ENCODE assay signal across 19 cellular contexts in the genomic region with DNA sequence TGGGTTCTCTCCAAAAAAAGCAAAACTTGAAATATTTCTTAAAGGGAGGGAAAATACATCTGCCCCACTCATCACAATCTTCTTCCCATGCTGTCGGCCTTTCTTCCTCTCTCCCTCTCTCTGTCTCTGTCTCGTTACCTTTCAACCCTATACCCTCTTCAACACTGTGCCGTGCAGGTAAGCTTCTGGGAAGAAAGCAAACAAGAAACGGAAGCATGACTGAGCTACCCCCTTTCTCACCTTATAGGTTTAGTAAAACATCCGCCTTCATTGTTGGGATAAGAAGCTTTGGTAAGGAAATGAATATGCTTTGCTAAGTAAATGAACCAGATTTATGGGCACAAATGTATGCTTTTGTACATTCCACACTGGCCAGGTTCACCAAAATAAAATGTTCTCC.
DNase-seq lines count a peak whose midpoint lies in the region; ATAC-seq and TF ChIP-seq lines count a peak whose summit lies in the region.
"Had no signal": no experiment of that assay in that cellular context is flagged by ENCODE, and none has a peak within 500 bp of the region (broad histone marks: within the 10 kb centered on the region; RNA-seq: fewer than 3 reads in every experiment).

No MANE protein-coding gene starts in this region.

- no peaks in the 10 kb centered on the region for H3K36me3 ChIP-seq in subcutaneous abdominal adipose tissue (ENCODE audit: control insufficient read depth in 5 of 5, insufficient read depth in 5 of 5, low read length in 5 of 5)
- H3K36me3 ChIP-seq in endodermal cell (ENCODE audit: control insufficient read depth, insufficient read depth, low read length), result no peaks in the 10 kb centered on the region
- no peaks in the 10 kb centered on the region for H3K36me3 ChIP-seq in colonic mucosa
- H3K36me3 ChIP-seq: BLaER1 treated with 17β-estradiol and CSF1 and Interleukin-3, amounts not matched to agents 10 nM and 100 nM had no signal

- H3K9ac ChIP-seq in subcutaneous abdominal adipose tissue (ENCODE audit: low read length in 5 of 5) (no peak overlapping the region), endodermal cell (ENCODE audit: extremely low read depth, low read length, poor library complexity, severe bottlenecking) (no peak overlapping the region), colonic mucosa (ENCODE audit: low read depth in 2 of 2, low read length in 2 of 2) (no peak overlapping the region)
- H3K9ac ChIP-seq: BLaER1 treated with 17β-estradiol and CSF1 and Interleukin-3, amounts not matched to agents 10 nM and 100 nM had no signal

- 91 to 100% methylated on average over 2 to 5 of the region's 5 CpGs for WGBS in endodermal cell (ENCODE audit: insufficient coverage in 1 of 2, insufficient read length in 1 of 2), 2 experiments

- no peaks in the 10 kb centered on the region for H3K9me3 Mint-ChIP-seq in WTC11
- no peaks in the 10 kb centered on the region for H3K9me3 Mint-ChIP-seq in endodermal cell
- H3K9me3 Mint-ChIP-seq: CD8-positive, alpha-beta T cell; H9 had no signal

- H3K27me3 ChIP-seq in subcutaneous abdominal adipose tissue (ENCODE audit: control insufficient read depth in 5 of 5, insufficient read depth in 4 of 5, low read length in 5 of 5) (no peaks in the 10 kb centered on the region), endodermal cell (ENCODE audit: control insufficient read depth, insufficient read depth, low read length, poor library complexity, severe bottlenecking) (peaks cover 5% of the 10 kb centered on the region), colonic mucosa (no peaks in the 10 kb centered on the region)

- peak; percentile 18 for DNase-seq in NCI-H69 (lab: John Stamatoyannopoulos, UW)
- DNase-seq in WTC11 (ENCODE audit: low spot score), result no peak
- DNase-seq in left kidney (ENCODE audit: low read depth, low spot score), result peak; percentile 50
- no peak for DNase-seq in endodermal cell
- no peak for DNase-seq in activated CD8-positive, alpha-beta memory T cell treated with anti-CD3 and anti-CD28 coated beads for 24 hours
- no peak for DNase-seq in colonic mucosa
- DNase-seq: Calu3; CD8-positive, alpha-beta T cell; DMS53; EL; H9; KBM-7; NCI-H1105 treated with DMSO at 0.1 percent for 48 hours; NCI-H1694; NCI-H2227 treated with DMSO at 0.1 percent for 48 hours; RPMI8226; SHP77 treated with DMSO at 0.1 percent for 48 hours had no signal

- no peaks in the 10 kb centered on the region for H3K27me3 Mint-ChIP-seq in WTC11 (ENCODE audit: low read depth)
- H3K27me3 Mint-ChIP-seq in endodermal cell (ENCODE audit: insufficient read depth), result peaks cover 2% of the 10 kb centered on the region

- TF ChIP-seq CTCF in WTC11 (IDR thresholded peaks at IDR 0.05), result no peak
- no peak for TF ChIP-seq CTCF in endodermal cell (conservative IDR thresholded peaks at IDR 0.05)
- no peak for TF ChIP-seq CTCF in colonic mucosa (IDR thresholded peaks at IDR 0.05)

- H3K4me1 Mint-ChIP-seq in WTC11 (peaks cover 55% of the 10 kb centered on the region), endodermal cell (peaks cover 34% of the 10 kb centered on the region)

- intact Hi-C loops in colonic mucosa (cut with DNase I), result no loop called here

- H3K4me3 Mint-ChIP-seq in WTC11 (no peak overlapping the region), endodermal cell (no peak overlapping the region)
- H3K4me3 Mint-ChIP-seq: CD8-positive, alpha-beta T cell; H9 had no signal

- peak; percentile 59 for ATAC-seq in WTC11
- ATAC-seq: CD8-positive, alpha-beta T cell had no signal

- no peaks in the 10 kb centered on the region for H3K36me3 Mint-ChIP-seq in WTC11
- no peaks in the 10 kb centered on the region for H3K36me3 Mint-ChIP-seq in endodermal cell (ENCODE audit: low read depth)
- H3K36me3 Mint-ChIP-seq: CD8-positive, alpha-beta T cell had no signal

- H3K27ac ChIP-seq in subcutaneous abdominal adipose tissue (ENCODE audit: low read depth, low read length), result peak overlapping the region; percentile 74
- H3K27ac ChIP-seq in endodermal cell (ENCODE audit: low read depth, low read length), result no peak overlapping the region
- no peak overlapping the region for H3K27ac ChIP-seq in colonic mucosa
- H3K27ac ChIP-seq: BLaER1 treated with 17β-estradiol and CSF1 and Interleukin-3, amounts not matched to agents 10 nM and 100 nM had no signal

- H3K9me3 ChIP-seq in subcutaneous abdominal adipose tissue (ENCODE audit: control insufficient read depth in 5 of 5, low read length in 5 of 5) (no peaks in the 10 kb centered on the region), endodermal cell (ENCODE audit: control insufficient read depth, low read length) (no peaks in the 10 kb centered on the region), colonic mucosa (no peaks in the 10 kb centered on the region)
- H3K9me3 ChIP-seq: BLaER1 treated with 17β-estradiol and CSF1 and Interleukin-3, amounts not matched to agents 10 nM and 100 nM had no signal

- H3K4me3 ChIP-seq in subcutaneous abdominal adipose tissue (ENCODE audit: low read depth in 1 of 5, low read length in 5 of 5), result no peak overlapping the region
- H3K4me3 ChIP-seq in endodermal cell (ENCODE audit: low read length), result no peak overlapping the region
- no peak overlapping the region for H3K4me3 ChIP-seq in colonic mucosa
- H3K4me3 ChIP-seq: BLaER1 treated with 17β-estradiol and CSF1 and Interleukin-3, amounts not matched to agents 10 nM and 100 nM had no signal

- H3K27ac Mint-ChIP-seq in WTC11 (no peak overlapping the region), endodermal cell (no peak overlapping the region)
- H3K27ac Mint-ChIP-seq: CD8-positive, alpha-beta T cell; H9 had no signal

- CTCF ChIA-PET in WTC11 (lab: Charles Lee), result interaction anchor here (0.6 kb wide), 1 partner anchor 36 kb away, joined by 3 read pairs; no protein-coding TSS in a partner anchor

- peaks cover 3 to 88% (median 56%) of the 10 kb centered on the region in 5 donors for H3K4me1 ChIP-seq in subcutaneous abdominal adipose tissue (ENCODE audit: control insufficient read depth in 5 of 5, insufficient read depth in 5 of 5, low read length in 5 of 5)
- H3K4me1 ChIP-seq in endodermal cell (ENCODE audit: control insufficient read depth, insufficient read depth, low read length), result no peaks in the 10 kb centered on the region
- no peaks in the 10 kb centered on the region for H3K4me1 ChIP-seq in colonic mucosa

- POLR2A ChIA-PET in WTC11 (lab: Charles Lee), result no interaction called here

TF ChIP-seq in WTC11, 78 proteins besides CTCF, POLR2A, EP300 and RAD21:
- TF ChIP-seq, protein P1, sequence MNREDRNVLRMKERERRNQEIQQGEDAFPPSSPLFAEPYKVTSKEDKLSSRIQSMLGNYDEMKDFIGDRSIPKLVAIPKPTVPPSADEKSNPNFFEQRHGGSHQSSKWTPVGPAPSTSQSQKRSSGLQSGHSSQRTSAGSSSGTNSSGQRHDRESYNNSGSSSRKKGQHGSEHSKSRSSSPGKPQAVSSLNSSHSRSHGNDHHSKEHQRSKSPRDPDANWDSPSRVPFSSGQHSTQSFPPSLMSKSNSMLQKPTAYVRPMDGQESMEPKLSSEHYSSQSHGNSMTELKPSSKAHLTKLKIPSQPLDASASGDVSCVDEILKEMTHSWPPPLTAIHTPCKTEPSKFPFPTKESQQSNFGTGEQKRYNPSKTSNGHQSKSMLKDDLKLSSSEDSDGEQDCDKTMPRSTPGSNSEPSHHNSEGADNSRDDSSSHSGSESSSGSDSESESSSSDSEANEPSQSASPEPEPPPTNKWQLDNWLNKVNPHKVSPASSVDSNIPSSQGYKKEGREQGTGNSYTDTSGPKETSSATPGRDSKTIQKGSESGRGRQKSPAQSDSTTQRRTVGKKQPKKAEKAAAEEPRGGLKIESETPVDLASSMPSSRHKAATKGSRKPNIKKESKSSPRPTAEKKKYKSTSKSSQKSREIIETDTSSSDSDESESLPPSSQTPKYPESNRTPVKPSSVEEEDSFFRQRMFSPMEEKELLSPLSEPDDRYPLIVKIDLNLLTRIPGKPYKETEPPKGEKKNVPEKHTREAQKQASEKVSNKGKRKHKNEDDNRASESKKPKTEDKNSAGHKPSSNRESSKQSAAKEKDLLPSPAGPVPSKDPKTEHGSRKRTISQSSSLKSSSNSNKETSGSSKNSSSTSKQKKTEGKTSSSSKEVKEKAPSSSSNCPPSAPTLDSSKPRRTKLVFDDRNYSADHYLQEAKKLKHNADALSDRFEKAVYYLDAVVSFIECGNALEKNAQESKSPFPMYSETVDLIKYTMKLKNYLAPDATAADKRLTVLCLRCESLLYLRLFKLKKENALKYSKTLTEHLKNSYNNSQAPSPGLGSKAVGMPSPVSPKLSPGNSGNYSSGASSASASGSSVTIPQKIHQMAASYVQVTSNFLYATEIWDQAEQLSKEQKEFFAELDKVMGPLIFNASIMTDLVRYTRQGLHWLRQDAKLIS (CRISPR knock-in tag; IDR thresholded peaks at IDR 0.05; ENCODE audit: borderline replicate concordance), result no peak
- TF ChIP-seq RELA (CRISPR knock-in tag; IDR thresholded peaks at IDR 0.05; ENCODE audit: borderline replicate concordance), result no peak

Comparison
In these comparisons a context has a peak if more than half of its experiments do, and no peak if none do; other contexts are left out.
1. DNase-seq: peak in NCI-H69 (single experiment) and left kidney (single experiment); none in WTC11 (single experiment), endodermal cell (single experiment), activated CD8-positive, alpha-beta memory T cell treated with anti-CD3 and anti-CD28 coated beads for 24 hours (single experiment) and colonic mucosa (single experiment).